ENCODE assay signal across 8 cellular contexts in genomic region chr1:161749509-161750407, GRCh38. TPM values are rescaled to one million over a fixed set of nuclear protein-coding genes. Genes with fewer than 3 reads are reported as not detected.
DNase-seq lines count a peak whose midpoint lies in the region; ATAC-seq and TF ChIP-seq lines count a peak whose summit lies in the region.

A gene with protein sequence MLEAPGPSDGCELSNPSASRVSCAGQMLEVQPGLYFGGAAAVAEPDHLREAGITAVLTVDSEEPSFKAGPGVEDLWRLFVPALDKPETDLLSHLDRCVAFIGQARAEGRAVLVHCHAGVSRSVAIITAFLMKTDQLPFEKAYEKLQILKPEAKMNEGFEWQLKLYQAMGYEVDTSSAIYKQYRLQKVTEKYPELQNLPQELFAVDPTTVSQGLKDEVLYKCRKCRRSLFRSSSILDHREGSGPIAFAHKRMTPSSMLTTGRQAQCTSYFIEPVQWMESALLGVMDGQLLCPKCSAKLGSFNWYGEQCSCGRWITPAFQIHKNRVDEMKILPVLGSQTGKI (plus strand): TSS chr1:161749786. CDS start chr1:161749802, 16 bp downstream.

- peak within 1 kb of the TSS; percentile 100 for H3K4me3 Mint-ChIP-seq in HFFc6

- H3K4me1 Mint-ChIP-seq in HFFc6 (ENCODE audit: low read depth) = peaks cover 35% of the 10 kb centered on the region

- peak; percentile 49 for TF ChIP-seq CTCF in GM10248 (IDR thresholded peaks at IDR 0.05; ENCODE audit: control extremely low read depth, extremely low read depth, low read depth, missing control alignments)
- peak; percentile 42; the same call in 1 of the 2 replicates for TF ChIP-seq CTCF in HFFc6 (IDR thresholded peaks at IDR 0.05)
- TF ChIP-seq CTCF in omental fat pad (IDR thresholded peaks at IDR 0.05) = no peak
- no peak for TF ChIP-seq CTCF in thoracic aorta (IDR thresholded peaks at IDR 0.05)

- H3K36me3 ChIP-seq in thoracic aorta = peaks cover 20% of the 10 kb centered on the region

- peaks cover 1% of the 10 kb centered on the region for H3K27me3 Mint-ChIP-seq in HFFc6 (ENCODE audit: insufficient read depth)

- peak; percentile 92 to 94 for ATAC-seq in activated naive CD4-positive, alpha-beta T cell treated with anti-CD3 and anti-CD28 coated beads, Interleukin-2, amount 50 U/mL, for 72 hours
- ATAC-seq in omental fat pad (ENCODE audit: low FRiP score) (peak; percentile 98), thoracic aorta (ENCODE audit: insufficient number of reproducible peaks, low FRiP score, low read depth) (peak; percentile 96)

- no peaks in the 10 kb centered on the region for H3K27me3 ChIP-seq in thoracic aorta (replicated peaks; ENCODE audit: insufficient read depth)

- H3K27ac Mint-ChIP-seq in HFFc6 = peak within 1 kb of the TSS; percentile 100
- H3K27ac Mint-ChIP-seq in activated naive CD4-positive, alpha-beta T cell treated with anti-CD3 and anti-CD28 coated beads, Interleukin-2, amount 50 U/mL, for 72 hours = peak within 1 kb of the TSS; percentile 96 to 98

- peaks cover 16% of the 10 kb centered on the region for H3K36me3 Mint-ChIP-seq in HFFc6 (ENCODE audit: low read depth)
- peaks cover 19 to 35% of the 10 kb centered on the region in 2 donors for H3K36me3 Mint-ChIP-seq in activated naive CD4-positive, alpha-beta T cell treated with anti-CD3 and anti-CD28 coated beads, Interleukin-2, amount 50 U/mL, for 72 hours

- CTCF ChIA-PET in GM10248 (lab: Yijun Ruan, JAX) = interaction anchor here (0.8 to 2.3 kb wide), 14 partner anchors 8 to 287 kb away, joined by 3 to 16 read pairs (median 4); no protein-coding TSS in a partner anchor

- H3K9me3 Mint-ChIP-seq in HFFc6 = no peaks in the 10 kb centered on the region
- peaks cover 0 to 9% of the 10 kb centered on the region in 2 donors for H3K9me3 Mint-ChIP-seq in activated naive CD4-positive, alpha-beta T cell treated with anti-CD3 and anti-CD28 coated beads, Interleukin-2, amount 50 U/mL, for 72 hours

- H3K4me1 ChIP-seq in thoracic aorta (ENCODE audit: control insufficient read depth in 1 of 2, low read depth in 2 of 2) = peaks cover 14 to 15% of the 10 kb centered on the region in 2 donors

- peak within 1 kb of the TSS; percentile 86 to 93 for H3K27ac ChIP-seq in thoracic aorta

- H3K9me3 ChIP-seq in thoracic aorta = no peaks in the 10 kb centered on the region

- peak within 1 kb of the TSS; percentile 94 for H3K4me3 ChIP-seq in thoracic aorta

- POLR2A ChIA-PET in GM10248 (lab: Yijun Ruan, JAX) = interaction anchor here (1.1 to 1.3 kb wide), 2 partner anchors 13 to 17 kb away, joined by 3 to 5 read pairs; partner anchors contain the start of gene ATF6

- DNase-seq in GM10248 (ENCODE audit: extremely low spot score) (peak; percentile 90), HFFc6 (peak; percentile 95), NCI-H1048 (lab: John Stamatoyannopoulos, UW) (peak; percentile 98), SKM-1 (lab: John Stamatoyannopoulos, UW; ENCODE audit: unreplicated experiment) (peak; percentile 96), glomerular endothelial cell (ENCODE audit: extremely low read depth, low read depth, low spot score) (no peak), omental fat pad (ENCODE audit: low spot score) (peak; percentile 50), thoracic aorta (ENCODE audit: low spot score) (peak; percentile 83)
- DNase-seq in activated naive CD4-positive, alpha-beta T cell treated with anti-CD3 and anti-CD28 coated beads, Interleukin-2, amount 50 U/mL, for 72 hours (ENCODE audit: low spot score in 2 of 2) = peak; percentile 82 to 89

RNA-seq across cellular contexts. Expression of the gene that starts here (rescaled TPM):
- 10 to 100 TPM; 31.9 to 38.0 (median 36.4) TPM for total RNA-seq in HFFc6 (2021; fragmentation: NEBNext Ultra II Directional; extraction: Animal tissue kit (Norgen Biotek cat#: 25700))
- 10 to 100 TPM in 1 of 2 donors, 1 to 10 TPM in 1; 7.5 to 23.8 TPM for total RNA-seq in activated naive CD4-positive, alpha-beta T cell treated with anti-CD3 and anti-CD28 coated beads, Interleukin-2, amount 50 U/mL, for 72 hours
- total RNA-seq in glomerular endothelial cell (23.8 and 25.0 TPM in 2 replicates), omental fat pad (10 to 100 TPM; 14.8 to 49.2 (median 27.8) TPM), thoracic aorta (10 to 100 TPM; 17.3 to 27.9 TPM)

Comparison
In these comparisons a context has a peak if more than half of its experiments do, and no peak if none do; other contexts are left out.
1. CTCF ChIP-seq: peak in GM10248 (single experiment) and HFFc6 (single experiment); none in omental fat pad (0 of 3) and thoracic aorta (single experiment).
2. Peak in every context shown above with its lines, with median percentiles within 50 percentile points of each other: ATAC-seq.